1 cellular context compared by ENCODE assay signal in the genomic region with DNA sequence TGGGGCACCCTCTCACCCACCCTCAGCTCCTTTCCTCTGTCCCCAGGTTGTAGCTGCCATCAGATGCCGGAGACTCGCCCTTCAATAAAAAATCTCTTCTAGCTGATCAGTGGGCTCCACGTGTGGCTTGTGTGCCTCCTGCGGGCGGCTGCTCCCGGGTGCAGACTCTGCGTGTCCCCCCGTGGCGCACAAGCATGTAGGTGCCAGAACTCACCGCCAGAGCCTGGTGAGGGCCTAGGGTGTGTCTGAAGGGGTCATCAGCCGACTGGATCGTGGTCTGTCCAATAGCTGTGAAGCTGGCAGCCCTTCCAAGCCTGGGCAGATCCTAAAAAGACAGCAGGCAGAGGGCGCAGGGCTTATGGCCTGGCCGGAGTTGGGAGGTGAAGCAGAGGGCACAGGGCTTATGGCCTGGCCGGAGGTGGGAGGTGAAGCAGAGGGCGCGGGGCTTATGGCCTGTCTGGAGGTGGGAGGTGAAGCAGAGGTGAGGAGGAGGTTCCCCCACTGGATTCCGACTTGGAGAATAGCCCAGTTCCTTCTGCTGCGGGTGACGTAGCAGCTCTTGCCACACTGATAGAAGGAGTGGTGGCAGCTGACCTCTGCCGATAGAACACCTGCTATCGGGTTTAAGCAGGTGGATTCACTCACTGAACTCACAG.
TF ChIP-seq lines count a peak whose summit lies in the region.

No MANE protein-coding gene starts in this region.

TF ChIP-seq in K562, 482 proteins besides CTCF, POLR2A, EP300 and RAD21:
- TF ChIP-seq NCOR1 (IDR thresholded peaks at IDR 0.05), result no peak
- TF ChIP-seq BRF1 (IDR thresholded peaks at IDR 0.05; ENCODE audit: borderline replicate concordance, extremely low read depth, insufficient read length), result no peak
- TF ChIP-seq SUPT5H (IDR thresholded peaks at IDR 0.05), result peak; percentile 48; the same call in 1 of the 2 replicates
- peak; percentile 65 for TF ChIP-seq RBFOX2 (IDR thresholded peaks at IDR 0.05; ENCODE audit: low read depth, low read length)
- peak; percentile 40 for TF ChIP-seq POLR2G (IDR thresholded peaks at IDR 0.05; ENCODE audit: low read depth, low read length)
